Comparison of ENCODE assay signal across 36 cellular contexts in the genomic region with DNA sequence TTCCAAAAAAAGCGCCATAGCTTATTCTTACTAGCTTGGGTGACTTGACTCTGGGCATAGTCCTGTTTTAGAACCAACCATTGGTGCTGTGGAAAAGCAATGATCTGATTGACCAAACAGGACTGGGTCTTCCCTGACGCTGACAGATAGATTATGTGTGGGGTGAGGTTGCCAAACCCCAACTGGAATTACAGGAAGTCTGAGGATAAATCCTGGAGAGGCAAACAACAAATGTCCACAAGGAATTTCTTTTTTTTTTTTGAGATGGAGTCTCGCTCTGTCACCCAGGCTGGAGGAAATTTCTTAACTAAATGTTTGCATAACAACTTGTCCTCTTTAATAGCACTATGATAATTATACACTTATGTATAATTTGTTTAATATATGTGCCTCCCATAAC. TPM values are rescaled to one million over a fixed set of nuclear protein-coding genes. Genes with fewer than 3 reads are reported as not detected.
"Had no signal": no experiment of that assay in that cellular context is flagged by ENCODE, and none has a peak within 500 bp of the region (broad histone marks: within the 10 kb centered on the region; RNA-seq: fewer than 3 reads in every experiment).

No MANE protein-coding gene starts in this region.

- H3K9me3 ChIP-seq: adrenal gland, body of pancreas had no signal

- H3K27me3 ChIP-seq: adrenal gland, body of pancreas, brain microvascular endothelial cell, breast epithelium had no signal

- H3K27ac ChIP-seq: adrenal gland, body of pancreas, brain microvascular endothelial cell, breast epithelium had no signal

- H3K36me3 ChIP-seq: adrenal gland, brain microvascular endothelial cell, breast epithelium had no signal

- DNase-seq: activated B cell treated with CpG ODN at 0.5 μM for 24 hours; activated CD4-positive, alpha-beta memory T cell treated with anti-CD3 and anti-CD28 coated beads for 36 hours; activated CD4-positive, alpha-beta T cell treated with anti-CD3 and anti-CD28 coated beads for 4 hours; activated CD4-positive, alpha-beta T cell treated with anti-CD3 and anti-CD28 coated beads, Interleukin-2, amount 10 ng/mL, durations not matched to agents 24 days and 14 days; activated CD4-positive, alpha-beta T cell treated with anti-CD3 and anti-CD28 coated beads, Interleukin-2, amount 50 U/mL, for 1 hour; activated CD4-positive, alpha-beta T cell treated with anti-CD3 and anti-CD28 coated beads, Interleukin-2, amount 50 U/mL, for 4 hours; activated CD4-positive, CD25-positive, alpha-beta regulatory T cell treated with anti-CD3 and anti-CD28 coated beads, Interleukin-2, amount 50 U/mL, for 72 hours; activated CD8-positive, alpha-beta memory T cell treated with anti-CD3 and anti-CD28 coated beads, Interleukin-2, amount 50 U/mL, for 4 hours; activated CD8-positive, alpha-beta T cell treated with anti-CD3 and anti-CD28 coated beads for 36 hours; activated effector memory CD4-positive, alpha-beta T cell treated with anti-CD3 and anti-CD28 coated beads, Interleukin-2, amount 50 U/mL, for 16 hours; activated gamma-delta T cell treated with Interleukin-2 at 50 U/mL for 16 hours; activated naive CD4-positive, alpha-beta T cell; activated naive CD4-positive, alpha-beta T cell treated with anti-CD3 and anti-CD28 coated beads for 36 hours; activated naive CD4-positive, alpha-beta T cell treated with anti-CD3 and anti-CD28 coated beads, Interleukin-2, amount 50 U/mL, for 16 hours; activated naive CD8-positive, alpha-beta T cell treated with anti-CD3 and anti-CD28 coated beads for 36 hours; activated T-cell treated with anti-CD3 and anti-CD28 coated beads for 4 hours; activated T-cell treated with anti-CD3 and anti-CD28 coated beads, Interleukin-2, amount 50 U/mL, for 1 hour; activated T-cell treated with anti-CD3 and anti-CD28 coated beads, Interleukin-2, amount 50 U/mL, for 4 hours; activated T-cell treated with anti-CD3 and anti-CD28 coated beads, Interleukin-2, amount 50 U/mL, for 72 hours; adrenal gland; amniotic stem cell; aorta; body of pancreas; brain microvascular endothelial cell; central memory CD4-positive, alpha-beta T cell; T-helper 1 cell; T-helper 2 cell; T-helper 9 cell had no signal

- H3K4me3 ChIP-seq: adrenal gland, body of pancreas, breast epithelium had no signal

- ATAC-seq: activated CD8-positive, alpha-beta T cell treated with anti-CD3 and anti-CD28 coated beads for 36 hours; activated naive CD4-positive, alpha-beta T cell treated with anti-CD3 and anti-CD28 coated beads, Interleukin-2, amount 50 U/mL, for 72 hours; activated T-cell treated with anti-CD3 and anti-CD28 coated beads, Interleukin-2, amount 50 U/mL, for 4 hours; activated T-cell treated with anti-CD3 and anti-CD28 coated beads, Interleukin-2, amount 50 U/mL, for 72 hours; activated T-helper 17 cell treated with anti-CD3 and anti-CD28 coated beads, Interleukin-2, amount 50 U/mL, for 72 hours; body of pancreas had no signal

- H3K4me1 ChIP-seq: adrenal gland, body of pancreas, breast epithelium had no signal

RNA-seq across cellular contexts. Expression of a gene that starts 51.7 kb away (rescaled TPM):
- total RNA-seq: activated B cell treated with CpG ODN at 0.5 μM for 24 hours; activated CD4-positive, alpha-beta memory T cell treated with anti-CD3 and anti-CD28 coated beads for 36 hours; activated CD4-positive, alpha-beta T cell treated with anti-CD3 and anti-CD28 coated beads, Interleukin-2, amount 10 ng/mL, durations not matched to agents 24 days and 14 days; activated CD8-positive, alpha-beta memory T cell treated with anti-CD3 and anti-CD28 coated beads for 36 hours; activated CD8-positive, alpha-beta T cell treated with anti-CD3 and anti-CD28 coated beads for 36 hours; activated naive CD4-positive, alpha-beta T cell treated with anti-CD3 and anti-CD28 coated beads for 36 hours; activated naive CD4-positive, alpha-beta T cell treated with anti-CD3 and anti-CD28 coated beads, Interleukin-2, amount 50 U/mL, for 72 hours; activated naive CD8-positive, alpha-beta T cell treated with anti-CD3 and anti-CD28 coated beads for 36 hours; activated T-cell treated with anti-CD3 and anti-CD28 coated beads, Interleukin-2, amount 50 U/mL, for 4 hours; activated T-cell treated with anti-CD3 and anti-CD28 coated beads, Interleukin-2, amount 50 U/mL, for 72 hours; activated T-helper 1 cell treated with anti-CD3 and anti-CD28 coated beads, Interleukin-12 subunit alpha, Interleukin-12 subunit beta, Interleukin-2, Interleukin-4 antibody, amounts not matched to agents 30 ng/mL and 10 ng/mL and 1 ng/mL, durations not matched to agents 14 hours and 24 hours and 36 hours; activated T-helper 17 cell treated with anti-CD3 and anti-CD28 coated beads, Interleukin-2, amount 50 U/mL, for 72 hours; adrenal gland; aorta; astrocyte; body of pancreas; breast epithelium; cardiac septum; cerebellum had no signal
